In the genomic region with DNA sequence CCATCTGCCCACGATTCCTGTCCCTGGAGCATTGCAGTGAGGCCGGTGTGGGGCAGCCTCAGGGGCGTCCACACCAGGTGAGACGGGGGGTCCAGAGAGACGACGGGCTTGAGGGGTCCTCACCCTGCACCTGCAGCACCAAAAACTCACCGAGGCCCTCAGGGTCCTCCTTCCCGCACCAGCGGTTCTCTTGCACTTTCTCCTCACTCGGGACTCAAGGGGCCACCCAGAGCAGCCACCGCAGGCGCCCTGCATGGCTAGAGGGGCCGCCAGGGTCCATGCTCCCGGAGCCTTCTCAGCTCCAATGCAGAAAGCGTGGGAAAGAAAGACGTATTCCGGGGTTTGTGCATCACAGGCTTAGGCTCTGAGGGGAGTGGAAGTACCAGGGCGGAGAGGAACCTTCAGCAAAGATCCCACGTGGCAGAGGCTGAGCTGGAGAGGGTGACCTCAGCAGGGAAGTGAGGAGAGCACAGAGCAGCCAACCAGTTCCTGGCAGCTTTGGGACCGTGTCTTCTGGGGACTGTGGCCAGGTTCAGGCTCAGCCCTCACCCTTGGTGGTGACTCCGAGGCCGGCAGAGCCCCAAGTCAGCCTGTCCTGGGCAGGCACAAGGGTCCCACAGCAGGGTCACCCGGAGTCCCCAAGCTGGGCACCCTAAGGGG, we compare ENCODE assay signal across 1 cellular context.
TF ChIP-seq lines count a peak whose summit lies in the region.

No MANE protein-coding gene starts in this region.

TF ChIP-seq in HepG2, 621 proteins besides CTCF, POLR2A, EP300 and RAD21 (continued from another document):
- TF ChIP-seq, protein P1, sequence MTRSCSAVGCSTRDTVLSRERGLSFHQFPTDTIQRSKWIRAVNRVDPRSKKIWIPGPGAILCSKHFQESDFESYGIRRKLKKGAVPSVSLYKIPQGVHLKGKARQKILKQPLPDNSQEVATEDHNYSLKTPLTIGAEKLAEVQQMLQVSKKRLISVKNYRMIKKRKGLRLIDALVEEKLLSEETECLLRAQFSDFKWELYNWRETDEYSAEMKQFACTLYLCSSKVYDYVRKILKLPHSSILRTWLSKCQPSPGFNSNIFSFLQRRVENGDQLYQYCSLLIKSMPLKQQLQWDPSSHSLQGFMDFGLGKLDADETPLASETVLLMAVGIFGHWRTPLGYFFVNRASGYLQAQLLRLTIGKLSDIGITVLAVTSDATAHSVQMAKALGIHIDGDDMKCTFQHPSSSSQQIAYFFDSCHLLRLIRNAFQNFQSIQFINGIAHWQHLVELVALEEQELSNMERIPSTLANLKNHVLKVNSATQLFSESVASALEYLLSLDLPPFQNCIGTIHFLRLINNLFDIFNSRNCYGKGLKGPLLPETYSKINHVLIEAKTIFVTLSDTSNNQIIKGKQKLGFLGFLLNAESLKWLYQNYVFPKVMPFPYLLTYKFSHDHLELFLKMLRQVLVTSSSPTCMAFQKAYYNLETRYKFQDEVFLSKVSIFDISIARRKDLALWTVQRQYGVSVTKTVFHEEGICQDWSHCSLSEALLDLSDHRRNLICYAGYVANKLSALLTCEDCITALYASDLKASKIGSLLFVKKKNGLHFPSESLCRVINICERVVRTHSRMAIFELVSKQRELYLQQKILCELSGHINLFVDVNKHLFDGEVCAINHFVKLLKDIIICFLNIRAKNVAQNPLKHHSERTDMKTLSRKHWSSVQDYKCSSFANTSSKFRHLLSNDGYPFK (CRISPR knock-in tag; IDR thresholded peaks at IDR 0.05; ENCODE audit: borderline replicate concordance): no peak
- TF ChIP-seq, protein P2, sequence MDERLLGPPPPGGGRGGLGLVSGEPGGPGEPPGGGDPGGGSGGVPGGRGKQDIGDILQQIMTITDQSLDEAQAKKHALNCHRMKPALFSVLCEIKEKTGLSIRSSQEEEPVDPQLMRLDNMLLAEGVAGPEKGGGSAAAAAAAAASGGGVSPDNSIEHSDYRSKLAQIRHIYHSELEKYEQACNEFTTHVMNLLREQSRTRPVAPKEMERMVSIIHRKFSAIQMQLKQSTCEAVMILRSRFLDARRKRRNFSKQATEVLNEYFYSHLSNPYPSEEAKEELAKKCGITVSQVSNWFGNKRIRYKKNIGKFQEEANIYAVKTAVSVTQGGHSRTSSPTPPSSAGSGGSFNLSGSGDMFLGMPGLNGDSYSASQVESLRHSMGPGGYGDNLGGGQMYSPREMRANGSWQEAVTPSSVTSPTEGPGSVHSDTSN (CRISPR knock-in tag; IDR thresholded peaks at IDR 0.05): no peak
- TF ChIP-seq CHCHD3 (CRISPR knock-in tag; IDR thresholded peaks at IDR 0.05) (no peak), MAFK (conservative IDR thresholded peaks at IDR 0.05 in 1 of 2, IDR thresholded peaks at IDR 0.05 in 1 of 2; ENCODE audit: low read length in 2 of 2) (no peak), JUND (CRISPR knock-in tag; IDR thresholded peaks at IDR 0.05) (no peak), ZNF44 (CRISPR knock-in tag; IDR thresholded peaks at IDR 0.05) (no peak), ZNF329 (CRISPR knock-in tag; IDR thresholded peaks at IDR 0.05; ENCODE audit: low read depth) (no peak), MEIS2 (CRISPR knock-in tag; IDR thresholded peaks at IDR 0.05) (no peak), NAIF1 (CRISPR knock-in tag; IDR thresholded peaks at IDR 0.05; ENCODE audit: borderline replicate concordance) (no peak), IRX3 (CRISPR knock-in tag; IDR thresholded peaks at IDR 0.05; ENCODE audit: borderline replicate concordance, low read depth) (no peak), ZSCAN20 (CRISPR knock-in tag; IDR thresholded peaks at IDR 0.05; ENCODE audit: borderline replicate concordance) (no peak), ZBTB3 (CRISPR knock-in tag; IDR thresholded peaks at IDR 0.05; ENCODE audit: borderline replicate concordance, low read depth) (no peak), PCBP1 (IDR thresholded peaks at IDR 0.05; ENCODE audit: borderline replicate concordance, low read depth, low read length) (no peak)
- TF ChIP-seq, protein P3, sequence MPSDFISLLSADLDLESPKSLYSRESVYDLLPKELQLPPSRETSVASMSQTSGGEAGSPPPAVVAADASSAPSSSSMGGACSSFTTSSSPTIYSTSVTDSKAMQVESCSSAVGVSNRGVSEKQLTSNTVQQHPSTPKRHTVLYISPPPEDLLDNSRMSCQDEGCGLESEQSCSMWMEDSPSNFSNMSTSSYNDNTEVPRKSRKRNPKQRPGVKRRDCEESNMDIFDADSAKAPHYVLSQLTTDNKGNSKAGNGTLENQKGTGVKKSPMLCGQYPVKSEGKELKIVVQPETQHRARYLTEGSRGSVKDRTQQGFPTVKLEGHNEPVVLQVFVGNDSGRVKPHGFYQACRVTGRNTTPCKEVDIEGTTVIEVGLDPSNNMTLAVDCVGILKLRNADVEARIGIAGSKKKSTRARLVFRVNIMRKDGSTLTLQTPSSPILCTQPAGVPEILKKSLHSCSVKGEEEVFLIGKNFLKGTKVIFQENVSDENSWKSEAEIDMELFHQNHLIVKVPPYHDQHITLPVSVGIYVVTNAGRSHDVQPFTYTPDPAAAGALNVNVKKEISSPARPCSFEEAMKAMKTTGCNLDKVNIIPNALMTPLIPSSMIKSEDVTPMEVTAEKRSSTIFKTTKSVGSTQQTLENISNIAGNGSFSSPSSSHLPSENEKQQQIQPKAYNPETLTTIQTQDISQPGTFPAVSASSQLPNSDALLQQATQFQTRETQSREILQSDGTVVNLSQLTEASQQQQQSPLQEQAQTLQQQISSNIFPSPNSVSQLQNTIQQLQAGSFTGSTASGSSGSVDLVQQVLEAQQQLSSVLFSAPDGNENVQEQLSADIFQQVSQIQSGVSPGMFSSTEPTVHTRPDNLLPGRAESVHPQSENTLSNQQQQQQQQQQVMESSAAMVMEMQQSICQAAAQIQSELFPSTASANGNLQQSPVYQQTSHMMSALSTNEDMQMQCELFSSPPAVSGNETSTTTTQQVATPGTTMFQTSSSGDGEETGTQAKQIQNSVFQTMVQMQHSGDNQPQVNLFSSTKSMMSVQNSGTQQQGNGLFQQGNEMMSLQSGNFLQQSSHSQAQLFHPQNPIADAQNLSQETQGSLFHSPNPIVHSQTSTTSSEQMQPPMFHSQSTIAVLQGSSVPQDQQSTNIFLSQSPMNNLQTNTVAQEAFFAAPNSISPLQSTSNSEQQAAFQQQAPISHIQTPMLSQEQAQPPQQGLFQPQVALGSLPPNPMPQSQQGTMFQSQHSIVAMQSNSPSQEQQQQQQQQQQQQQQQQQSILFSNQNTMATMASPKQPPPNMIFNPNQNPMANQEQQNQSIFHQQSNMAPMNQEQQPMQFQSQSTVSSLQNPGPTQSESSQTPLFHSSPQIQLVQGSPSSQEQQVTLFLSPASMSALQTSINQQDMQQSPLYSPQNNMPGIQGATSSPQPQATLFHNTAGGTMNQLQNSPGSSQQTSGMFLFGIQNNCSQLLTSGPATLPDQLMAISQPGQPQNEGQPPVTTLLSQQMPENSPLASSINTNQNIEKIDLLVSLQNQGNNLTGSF (CRISPR knock-in tag; IDR thresholded peaks at IDR 0.05): no peak
- TF ChIP-seq, protein P4, sequence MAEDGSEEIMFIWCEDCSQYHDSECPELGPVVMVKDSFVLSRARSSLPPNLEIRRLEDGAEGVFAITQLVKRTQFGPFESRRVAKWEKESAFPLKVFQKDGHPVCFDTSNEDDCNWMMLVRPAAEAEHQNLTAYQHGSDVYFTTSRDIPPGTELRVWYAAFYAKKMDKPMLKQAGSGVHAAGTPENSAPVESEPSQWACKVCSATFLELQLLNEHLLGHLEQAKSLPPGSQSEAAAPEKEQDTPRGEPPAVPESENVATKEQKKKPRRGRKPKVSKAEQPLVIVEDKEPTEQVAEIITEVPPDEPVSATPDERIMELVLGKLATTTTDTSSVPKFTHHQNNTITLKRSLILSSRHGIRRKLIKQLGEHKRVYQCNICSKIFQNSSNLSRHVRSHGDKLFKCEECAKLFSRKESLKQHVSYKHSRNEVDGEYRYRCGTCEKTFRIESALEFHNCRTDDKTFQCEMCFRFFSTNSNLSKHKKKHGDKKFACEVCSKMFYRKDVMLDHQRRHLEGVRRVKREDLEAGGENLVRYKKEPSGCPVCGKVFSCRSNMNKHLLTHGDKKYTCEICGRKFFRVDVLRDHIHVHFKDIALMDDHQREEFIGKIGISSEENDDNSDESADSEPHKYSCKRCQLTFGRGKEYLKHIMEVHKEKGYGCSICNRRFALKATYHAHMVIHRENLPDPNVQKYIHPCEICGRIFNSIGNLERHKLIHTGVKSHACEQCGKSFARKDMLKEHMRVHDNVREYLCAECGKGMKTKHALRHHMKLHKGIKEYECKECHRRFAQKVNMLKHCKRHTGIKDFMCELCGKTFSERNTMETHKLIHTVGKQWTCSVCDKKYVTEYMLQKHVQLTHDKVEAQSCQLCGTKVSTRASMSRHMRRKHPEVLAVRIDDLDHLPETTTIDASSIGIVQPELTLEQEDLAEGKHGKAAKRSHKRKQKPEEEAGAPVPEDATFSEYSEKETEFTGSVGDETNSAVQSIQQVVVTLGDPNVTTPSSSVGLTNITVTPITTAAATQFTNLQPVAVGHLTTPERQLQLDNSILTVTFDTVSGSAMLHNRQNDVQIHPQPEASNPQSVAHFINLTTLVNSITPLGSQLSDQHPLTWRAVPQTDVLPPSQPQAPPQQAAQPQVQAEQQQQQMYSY (CRISPR knock-in tag; IDR thresholded peaks at IDR 0.05): no peak
